In the genomic region with DNA sequence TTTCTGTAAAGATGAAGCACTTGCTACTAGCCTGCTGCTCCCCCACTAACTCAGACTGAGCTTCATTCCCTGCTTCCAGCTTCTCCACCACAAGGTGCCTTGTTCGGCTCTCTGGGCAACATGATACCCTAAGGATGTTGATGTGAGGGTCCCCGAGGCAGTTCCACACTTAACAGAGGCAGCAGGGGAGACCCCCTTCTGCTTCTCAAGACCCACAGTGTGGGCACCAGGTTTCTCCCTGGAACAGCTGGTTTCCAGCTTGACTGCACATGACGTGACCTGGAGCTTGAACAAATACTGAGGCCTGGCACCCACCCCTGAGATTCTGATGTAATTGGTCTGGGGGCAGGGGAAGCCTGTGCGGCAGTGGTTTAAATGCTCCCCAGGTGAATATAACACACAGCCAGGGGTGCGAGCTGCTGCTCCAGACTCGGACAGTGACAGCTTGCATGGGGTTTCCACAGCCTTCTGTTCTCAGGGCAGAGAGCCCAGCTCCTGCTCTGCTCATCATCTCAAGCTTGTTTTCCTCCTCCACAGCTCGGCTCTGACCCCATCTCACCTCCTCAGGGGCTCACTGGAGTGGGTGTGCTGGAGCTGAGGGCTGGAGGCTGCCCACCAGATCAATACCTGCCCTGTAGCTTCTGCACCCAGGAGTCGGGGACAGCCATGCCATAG, we compare ENCODE assay signal across 18 cellular contexts.
DNase-seq lines count a peak whose midpoint lies in the region; ATAC-seq and TF ChIP-seq lines count a peak whose summit lies in the region.
"Had no signal": no experiment of that assay in that cellular context is flagged by ENCODE, and none has a peak within 500 bp of the region (broad histone marks: within the 10 kb centered on the region; RNA-seq: fewer than 3 reads in every experiment).

No MANE protein-coding gene starts in this region.

- TF ChIP-seq CTCF in HEK293 (tag by site-specific recombination; IDR thresholded peaks at IDR 0.05) (no peak), WERI-Rb-1 (IDR thresholded peaks at IDR 0.05; ENCODE audit: low read depth, low read length) (no peak), thoracic aorta (IDR thresholded peaks at IDR 0.05) (no peak)

- DNase-seq in WERI-Rb-1 (peak; percentile 25), left kidney (ENCODE audit: low read depth, low spot score) (peak; percentile 45), thoracic aorta (ENCODE audit: low spot score) (no peak), EL (no peak), retina (no peak)
- DNase-seq in stimulated activated naive CD8-positive, alpha-beta T cell treated with anti-CD3 and anti-CD28 coated beads, Interleukin-15, Interleukin-2, amounts not matched to agents 100 U/mL and 50 U/mL, for 24 hours = no peak
- DNase-seq: activated CD4-positive, alpha-beta T cell treated with anti-CD3 and anti-CD28 coated beads for 4 hours; CD4-positive, alpha-beta memory T cell; HCEC 1CT; heart right ventricle; lower lobe of right lung; OCI-M1; SHP77 treated with DMSO at 0.1 percent for 48 hours; T-cell; testis had no signal

- H3K4me1 ChIP-seq in HEK293 (ENCODE audit: control insufficient read depth, insufficient read depth, low read length) = no peaks in the 10 kb centered on the region
- peaks cover 51 to 96% of the 10 kb centered on the region in 2 donors for H3K4me1 ChIP-seq in thoracic aorta (ENCODE audit: control insufficient read depth in 1 of 2, low read depth in 2 of 2)

- peaks cover 0 to 8% of the 10 kb centered on the region in 2 experiments; a peak in 1 of 3 replicates for H3K36me3 ChIP-seq in HEK293 (ENCODE audit: control insufficient read depth in 2 of 2, insufficient read depth in 1 of 2, low read length in 2 of 2)
- H3K36me3 ChIP-seq in WERI-Rb-1 = no peaks in the 10 kb centered on the region
- peaks cover 30% of the 10 kb centered on the region for H3K36me3 ChIP-seq in thoracic aorta
- H3K36me3 ChIP-seq: heart right ventricle had no signal

- POLR2A ChIA-PET in HEK293 (lab: Yijun Ruan, JAX) = no interaction called here

- H3K9me3 ChIP-seq in HEK293 (ENCODE audit: control insufficient read depth, insufficient read depth, low read depth, low read length) (no peaks in the 10 kb centered on the region), WERI-Rb-1 (ENCODE audit: severe bottlenecking) (no peaks in the 10 kb centered on the region), thoracic aorta (no peaks in the 10 kb centered on the region)
- H3K9me3 ChIP-seq: heart right ventricle, lower lobe of right lung, testis had no signal

- H3K4me3 ChIP-seq in HEK293 (ENCODE audit: low read depth, low read length) (no peak overlapping the region), WERI-Rb-1 (ENCODE audit: low read depth, low read length) (no peak overlapping the region), thoracic aorta (no peak overlapping the region)
- H3K4me3 ChIP-seq: heart right ventricle, lower lobe of right lung, testis had no signal

- H3K27me3 ChIP-seq in WERI-Rb-1 (ENCODE audit: insufficient read depth, low read depth, severe bottlenecking) (no peaks in the 10 kb centered on the region), thoracic aorta (replicated peaks; ENCODE audit: insufficient read depth) (no peaks in the 10 kb centered on the region)
- H3K27me3 ChIP-seq: heart right ventricle, testis had no signal

- H3K27ac ChIP-seq in HEK293 (ENCODE audit: extremely low read depth, low read depth, low read length) (no peak overlapping the region), WERI-Rb-1 (no peak overlapping the region), thoracic aorta (peak overlapping the region; percentile 84 to 94)
- H3K27ac ChIP-seq: heart right ventricle, lower lobe of right lung had no signal

- ATAC-seq in thoracic aorta (ENCODE audit: insufficient number of reproducible peaks, low FRiP score, low read depth) (no peak), HG03039 (IDR thresholded peaks at IDR 0.05; ENCODE audit: unreplicated experiment) (no peak)
- ATAC-seq in stimulated activated naive CD8-positive, alpha-beta T cell treated with anti-CD3 and anti-CD28 coated beads, Interleukin-15, Interleukin-2, amounts not matched to agents 100 U/mL and 50 U/mL, for 24 hours = no peak
- ATAC-seq: lower lobe of right lung, sciatic nerve, T-cell had no signal

- CTCF ChIA-PET in HEK293 (lab: Yijun Ruan, JAX) = interaction anchor here (0.7 to 3.1 kb wide), 3 partner anchors 27 to 1676 kb away, joined by 3 to 14 read pairs (median 3); no protein-coding TSS in a partner anchor

TF ChIP-seq in HEK293, 187 proteins besides CTCF, POLR2A, EP300 and RAD21:
- TF ChIP-seq ZIC2 (tag by site-specific recombination; IDR thresholded peaks at IDR 0.05) (peak; percentile 94), ZNF530 (tag by site-specific recombination; IDR thresholded peaks at IDR 0.05; ENCODE audit: low read depth) (no peak), GLIS1 (tag by site-specific recombination; IDR thresholded peaks at IDR 0.05) (peak; percentile 75), KLF7 (tag by site-specific recombination; IDR thresholded peaks at IDR 0.05; ENCODE audit: borderline replicate concordance) (no peak)

Comparison
In these comparisons a context has a peak if more than half of its experiments do, and no peak if none do; other contexts are left out.
1. H3K27ac ChIP-seq: peak in thoracic aorta (2 of 2); none in HEK293 (single experiment) and WERI-Rb-1 (single experiment).
2. DNase-seq: peak in WERI-Rb-1 (single experiment) and left kidney (single experiment); none in thoracic aorta (single experiment), EL (single experiment), stimulated activated naive CD8-positive, alpha-beta T cell treated with anti-CD3 and anti-CD28 coated beads, Interleukin-15, Interleukin-2, amounts not matched to agents 100 U/mL and 50 U/mL, for 24 hours (single experiment) and retina (single experiment).